In genomic region chr4:145819246-145820181, GRCh38 we compare ENCODE assay signal across 12 cellular contexts.
A peak's percentile ranks its signal among the peaks of the same experiment; 100 is the strongest.
DNase-seq lines count a peak whose midpoint lies in the region; ATAC-seq and TF ChIP-seq lines count a peak whose summit lies in the region.
"Had no signal": no experiment of that assay in that cellular context is flagged by ENCODE, and none has a peak within 500 bp of the region (broad histone marks: within the 10 kb centered on the region; RNA-seq: fewer than 3 reads in every experiment).

No MANE protein-coding gene starts in this region.

- H3K4me3 ChIP-seq in sigmoid colon: peak overlapping the region in 1 of 4 donors; percentile 4
- H3K4me3 ChIP-seq: lung had no signal

- no peaks in the 10 kb centered on the region for H3K9me3 Mint-ChIP-seq in immature natural killer cell
- H3K9me3 Mint-ChIP-seq: T-cell had no signal

- H3K4me3 Mint-ChIP-seq in immature natural killer cell: no peak overlapping the region
- H3K4me3 Mint-ChIP-seq: T-cell had no signal

- intact Hi-C loops in Right ventricle myocardium superior (cut with DNase I) (no loop called here), sigmoid colon (cut with DNase I) (loop anchor here (5.0 kb wide), 1 partner anchor 82 kb away; no protein-coding TSS in a partner anchor)

- peaks cover 0 to 37% (median 24%) of the 10 kb centered on the region in 4 donors for H3K4me1 ChIP-seq in sigmoid colon

- no peaks in the 10 kb centered on the region for H3K27me3 Mint-ChIP-seq in immature natural killer cell (ENCODE audit: low read depth in 3 of 3)
- H3K27me3 Mint-ChIP-seq: T-cell had no signal

- H3K36me3 Mint-ChIP-seq in immature natural killer cell: peaks cover 13 to 33% (median 23%) of the 10 kb centered on the region in 3 donors

- H3K9me3 ChIP-seq in sigmoid colon: no peaks in the 10 kb centered on the region

- DNase-seq in NCI-H2171 treated with DMSO at 0.1 percent for 48 hours (lab: John Stamatoyannopoulos, UW): peak; percentile 83
- DNase-seq in Right ventricle myocardium superior: no peak
- no peak for DNase-seq in sigmoid colon
- DNase-seq in immature natural killer cell: no peak
- no peak for DNase-seq in NCI-H1048 (lab: John Stamatoyannopoulos, UW)
- DNase-seq in NCI-H187 treated with DMSO at 0.1 percent for 48 hours (lab: John Stamatoyannopoulos, UW): no peak
- DNase-seq: aorta; stimulated activated CD4-positive, alpha-beta T cell treated with anti-CD3 and anti-CD28 coated beads, Interleukin-12 subunit alpha, Interleukin-12 subunit beta, amount 100 ng/mL, for 4 hours; stimulated activated naive CD4-positive, alpha-beta T cell treated with Interleukin-2 at 50 U/mL for 16 hours; T-cell had no signal

- no peaks in the 10 kb centered on the region for H3K4me1 Mint-ChIP-seq in immature natural killer cell
- H3K4me1 Mint-ChIP-seq: T-cell had no signal

- no peak for TF ChIP-seq POLR2A in sigmoid colon (IDR thresholded peaks at IDR 0.05)

- ATAC-seq in GM19463 (IDR thresholded peaks at IDR 0.05; ENCODE audit: unreplicated experiment) (peak; percentile 55), Right ventricle myocardium superior (ENCODE audit: poor library complexity) (peak; percentile 80)
- ATAC-seq: T-cell had no signal

- no peaks in the 10 kb centered on the region for H3K27me3 ChIP-seq in sigmoid colon

- no peak for TF ChIP-seq CTCF in sigmoid colon (IDR thresholded peaks at IDR 0.05)

- TF ChIP-seq EP300 in sigmoid colon (IDR thresholded peaks at IDR 0.05): no peak

- H3K27ac Mint-ChIP-seq in immature natural killer cell: no peak overlapping the region
- H3K27ac Mint-ChIP-seq: T-cell had no signal

- H3K27ac ChIP-seq in sigmoid colon: peak overlapping the region; percentile 39 to 74 (median 68)

- H3K36me3 ChIP-seq in sigmoid colon: no peaks in the 10 kb centered on the region

- WGBS in sigmoid colon, 2 donors: 79 to 90% methylated on average over 12 of the region's 12 CpGs
